21 cellular contexts compared by ENCODE assay signal in genomic region chr2:131045286-131045924, GRCh38. TPM values are rescaled to one million over a fixed set of nuclear protein-coding genes. Genes with fewer than 3 reads are reported as not detected.
DNase-seq lines count a peak whose midpoint lies in the region; ATAC-seq, FAIRE-seq and TF ChIP-seq lines count a peak whose summit lies in the region.
"Had no signal": no experiment of that assay in that cellular context is flagged by ENCODE, and none has a peak within 500 bp of the region (broad histone marks: within the 10 kb centered on the region; RNA-seq: fewer than 3 reads in every experiment).

No MANE protein-coding gene starts in this region.

- H2BK12ac ChIP-seq in neuronal stem cell (ENCODE audit: low read length) = no peak overlapping the region

- no peak overlapping the region for H3K4me2 ChIP-seq in neuronal stem cell (ENCODE audit: insufficient read depth, low read length, poor library complexity, severe bottlenecking)

- DNase-seq in D721Med (ENCODE audit: insufficient read length, low spot score) = peak; percentile 14
- no peak for DNase-seq in RWPE1 (ENCODE audit: low spot score)
- peak; percentile 46 for DNase-seq in kidney
- no peak for DNase-seq in neuronal stem cell (ENCODE audit: low spot score)
- DNase-seq in NCI-H1092 treated with DMSO at 0.1 percent for 48 hours (lab: John Stamatoyannopoulos, UW) = no peak
- DNase-seq in activated CD4-positive, alpha-beta T cell treated with anti-CD3 and anti-CD28 coated beads for 48 hours = no peak
- DNase-seq in NCI-H526 (lab: John Stamatoyannopoulos, UW) = no peak
- no peak for DNase-seq in aorta
- DNase-seq: CD8-positive, alpha-beta memory T cell; DND-41; HCEC 1CT; NCI-H1417 treated with DMSO at 0.1 percent for 48 hours; NCI-H1930; NCI-H2171; NCI-H446; NCI-H748 treated with DMSO at 0.1 percent for 48 hours; OCI-M1; SIG-M5 had no signal

- CTCF ChIA-PET in RWPE1 (lab: Yijun Ruan, JAX) = no interaction called here

- H3K27me3 ChIP-seq in neuronal stem cell (ENCODE audit: control insufficient read depth in 3 of 3, insufficient read depth in 3 of 3, low read depth in 1 of 3, low read length in 3 of 3) (no peaks in the 10 kb centered on the region), aorta (ENCODE audit: control insufficient read depth in 1 of 2, insufficient read depth in 2 of 2, low read length in 1 of 2) (no peaks in the 10 kb centered on the region)

- FAIRE-seq in D721Med (lab: Jason Lieb, UNC) (no peak), kidney (lab: Jason Lieb, UNC) (no peak)
- FAIRE-seq: G401.6, GM12892 had no signal

- H3K27ac ChIP-seq in RWPE1 (peak overlapping the region; percentile 53), kidney (ENCODE audit: low read depth in 2 of 2, low read length in 2 of 2) (no peak overlapping the region), neuronal stem cell (replicated peaks; ENCODE audit: low read length) (no peak overlapping the region), aorta (ENCODE audit: low read depth in 1 of 2, low read length in 2 of 2) (no peak overlapping the region)
- H3K27ac ChIP-seq: HL-60 had no signal

- no peak overlapping the region for H3K14ac ChIP-seq in neuronal stem cell (ENCODE audit: low read length)

- POLR2A ChIA-PET in RWPE1 (lab: Yijun Ruan, JAX; ENCODE audit: low non-redundant PET) = no interaction called here

- H3K9ac ChIP-seq in kidney (ENCODE audit: low read length in 2 of 2) = no peak overlapping the region
- peak overlapping the region; percentile 51 for H3K9ac ChIP-seq in neuronal stem cell (ENCODE audit: low read depth, low read length, poor library complexity)

- H4K8ac ChIP-seq in neuronal stem cell (ENCODE audit: low read depth, low read length) = no peak overlapping the region

- no peak overlapping the region for H2BK15ac ChIP-seq in neuronal stem cell (ENCODE audit: low read length)

- no peak overlapping the region for H2AFZ ChIP-seq in neuronal stem cell (ENCODE audit: low read length)

- no peak overlapping the region for H2AK5ac ChIP-seq in neuronal stem cell (ENCODE audit: low read depth, low read length)

- H3K36me3 ChIP-seq in kidney (ENCODE audit: control insufficient read depth in 1 of 2, insufficient read depth in 2 of 2, low read length in 2 of 2) = peaks cover 15 to 23% of the 10 kb centered on the region in 2 donors
- peaks cover 30 to 47% of the 10 kb centered on the region in 2 donors for H3K36me3 ChIP-seq in neuronal stem cell (replicated peaks in 1 of 2; ENCODE audit: control insufficient read depth in 2 of 2, insufficient read depth in 2 of 2, low read length in 2 of 2)
- H3K36me3 ChIP-seq in aorta (ENCODE audit: control insufficient read depth in 1 of 2, insufficient read depth in 2 of 2, low read length in 1 of 2) = peaks cover 0 to 4% of the 10 kb centered on the region in 2 donors

- H2BK120ac ChIP-seq in neuronal stem cell (ENCODE audit: low read depth, low read length) = no peak overlapping the region

- H3K4me1 ChIP-seq in kidney (ENCODE audit: control insufficient read depth in 1 of 2, insufficient read depth in 1 of 2, low read depth in 1 of 2, low read length in 2 of 2) (no peaks in the 10 kb centered on the region), neuronal stem cell (ENCODE audit: control insufficient read depth in 2 of 2, insufficient read depth in 1 of 2, low read depth in 1 of 2, low read length in 2 of 2) (no peaks in the 10 kb centered on the region), aorta (ENCODE audit: control insufficient read depth in 1 of 2, insufficient read depth in 2 of 2, low read length in 2 of 2) (no peaks in the 10 kb centered on the region)

- H3K23ac ChIP-seq in neuronal stem cell (ENCODE audit: low read depth, low read length, poor library complexity) = peak overlapping the region; percentile 23

- no CpG with 5 or more reads among the region's 5 CpGs for WGBS in neuronal stem cell (ENCODE audit: extremely low coverage in 2 of 2, insufficient read length in 2 of 2, insufficient replicate concordance in 1 of 2), 2 donors
- WGBS in aorta, 2 donors = 82 to 90% methylated on average over 5 of the region's 5 CpGs

- no peak overlapping the region for H4K91ac ChIP-seq in neuronal stem cell (ENCODE audit: low read depth, low read length, poor library complexity)

- no peak overlapping the region for H3K4ac ChIP-seq in neuronal stem cell (ENCODE audit: low read length)

- no peak for ATAC-seq in aorta (ENCODE audit: low FRiP score)

- H3K18ac ChIP-seq in neuronal stem cell (ENCODE audit: low read length) = no peak overlapping the region

- H3K9me3 ChIP-seq in kidney (ENCODE audit: control insufficient read depth in 1 of 2, low read length in 2 of 2) (no peaks in the 10 kb centered on the region), neuronal stem cell (replicated peaks in 1 of 2; ENCODE audit: control insufficient read depth in 2 of 2, insufficient read depth in 1 of 2, low read depth in 1 of 2, low read length in 2 of 2) (no peaks in the 10 kb centered on the region), aorta (ENCODE audit: control insufficient read depth, low read length) (no peaks in the 10 kb centered on the region)

- intact Hi-C loops in kidney (cut with DNase I) = no loop called here
- intact Hi-C loops in aorta (cut with DNase I) = no loop called here

- H3K4me3 ChIP-seq in kidney (ENCODE audit: low read length in 2 of 2) = no peak overlapping the region
- H3K4me3 ChIP-seq in neuronal stem cell (ENCODE audit: low read length in 2 of 2) = no peak overlapping the region
- H3K4me3 ChIP-seq in aorta (ENCODE audit: low read length in 2 of 2) = no peak overlapping the region

- peak overlapping the region; percentile 57 for H2BK5ac ChIP-seq in neuronal stem cell (ENCODE audit: low read length)

- H3K79me1 ChIP-seq in neuronal stem cell (ENCODE audit: low read depth, low read length) = no peaks in the 10 kb centered on the region

- TF ChIP-seq CTCF in D721Med (IDR thresholded peaks at IDR 0.05; ENCODE audit: insufficient read depth, missing control alignments) = no peak
- no peak for TF ChIP-seq CTCF in RWPE1 (conservative IDR thresholded peaks at IDR 0.05; ENCODE audit: low read depth)
- no peak for TF ChIP-seq CTCF in kidney (IDR thresholded peaks at IDR 0.05; ENCODE audit: borderline replicate concordance, extremely low read depth, insufficient read depth)

RNA-seq across cellular contexts. Expression of gene FAM168B, which starts 47.9 kb away (rescaled TPM):
- total RNA-seq in kidney = 89.9 TPM
- 34.1 TPM for polyA plus RNA-seq in kidney (ENCODE audit: insufficient read depth, low read depth, low replicate concordance)
- 73.9 TPM for polyA plus RNA-seq in neuronal stem cell (2013, experiment 1 of 2)
- 72.7 TPM for polyA plus RNA-seq in neuronal stem cell (2013, experiment 2 of 2)
- 10 to 100 TPM; 80.3 to 86.7 TPM for total RNA-seq in aorta
- 10 to 100 TPM; 31.3 to 35.8 TPM for polyA plus RNA-seq in aorta

RNA-seq across cellular contexts. Expression of gene PLEKHB2, which starts 59.7 kb away (rescaled TPM):
- 85.4 TPM for total RNA-seq in kidney
- 110 TPM for polyA plus RNA-seq in kidney (ENCODE audit: insufficient read depth, low read depth, low replicate concordance)
- polyA plus RNA-seq in neuronal stem cell (2013, experiment 1 of 2) = 30.4 TPM
- polyA plus RNA-seq in neuronal stem cell (2013, experiment 2 of 2) = 31.1 TPM
- total RNA-seq in aorta = 10 to 100 TPM; 23.8 to 41.3 TPM
- 10 to 100 TPM; 17.4 to 31.3 TPM for polyA plus RNA-seq in aorta

Comparison
In these comparisons a context has a peak if more than half of its experiments do, and no peak if none do; other contexts are left out.
1. DNase-seq: peak in D721Med (single experiment) and kidney (single experiment); none in RWPE1 (single experiment), neuronal stem cell (single experiment), NCI-H1092 treated with DMSO at 0.1 percent for 48 hours (single experiment), activated CD4-positive, alpha-beta T cell treated with anti-CD3 and anti-CD28 coated beads for 48 hours (single experiment), NCI-H526 (0 of 2) and aorta (0 of 2).